ENCODE assay signal across 10 cellular contexts in genomic region chr15:66763186-66764066, GRCh38.
A peak's percentile ranks its signal among the peaks of the same experiment; 100 is the strongest.
DNase-seq lines count a peak whose midpoint lies in the region; ATAC-seq and TF ChIP-seq lines count a peak whose summit lies in the region.
"Had no signal": no experiment of that assay in that cellular context is flagged by ENCODE, and none has a peak within 500 bp of the region (broad histone marks: within the 10 kb centered on the region; RNA-seq: fewer than 3 reads in every experiment).

No MANE protein-coding gene starts in this region.

- H3K4me1 ChIP-seq in SK-N-SH (ENCODE audit: control insufficient read depth in 1 of 2, insufficient read depth in 2 of 2, low read depth in 1 of 2, low read length in 1 of 2) (peaks cover 26 to 58% of the 10 kb centered on the region in 2 experiments), left ventricle myocardium inferior (peaks cover 92% of the 10 kb centered on the region), sigmoid colon (peaks cover 0 to 43% (median 41%) of the 10 kb centered on the region in 4 donors)

- ATAC-seq in HG02970 (IDR thresholded peaks at IDR 0.05; ENCODE audit: low FRiP score, unreplicated experiment) = no peak
- no peak for ATAC-seq in activated T-helper 17 cell treated with anti-CD3 and anti-CD28 coated beads, Interleukin-2, amount 50 U/mL, for 72 hours (replicated peaks)
- ATAC-seq in activated T-cell treated with anti-CD3 and anti-CD28 coated beads, Interleukin-2, amount 50 U/mL, for 4 hours = no peak

- peaks cover 71% of the 10 kb centered on the region for H4K20me1 ChIP-seq in SK-N-SH (ENCODE audit: insufficient read depth)

- no peak for TF ChIP-seq POLR2A in sigmoid colon (IDR thresholded peaks at IDR 0.05)

- H3K9me3 Mint-ChIP-seq in activated T-helper 17 cell treated with anti-CD3 and anti-CD28 coated beads, Interleukin-2, amount 50 U/mL, for 72 hours = no peaks in the 10 kb centered on the region
- no peaks in the 10 kb centered on the region for H3K9me3 Mint-ChIP-seq in activated T-cell treated with anti-CD3 and anti-CD28 coated beads, Interleukin-2, amount 50 U/mL, for 4 hours

- WGBS in SK-N-SH (ENCODE audit: low lambda C conversion rate) = 48% methylated on average over 20 of the region's 23 CpGs
- WGBS in sigmoid colon, 2 donors = 19 to 29% methylated on average over 23 of the region's 23 CpGs

- peaks cover 50% of the 10 kb centered on the region for H3F3A ChIP-seq in SK-N-SH (replicated peaks; ENCODE audit: insufficient read depth)

- TF ChIP-seq EP300 in SK-N-SH (IDR thresholded peaks at IDR 0.05; ENCODE audit: borderline replicate concordance in 1 of 2, low read depth in 1 of 2, low read length in 1 of 2) (no peak), sigmoid colon (IDR thresholded peaks at IDR 0.05) (no peak)

- no peaks in the 10 kb centered on the region for H3K4me1 Mint-ChIP-seq in activated T-helper 17 cell treated with anti-CD3 and anti-CD28 coated beads, Interleukin-2, amount 50 U/mL, for 72 hours
- peaks cover 2% of the 10 kb centered on the region for H3K4me1 Mint-ChIP-seq in activated T-cell treated with anti-CD3 and anti-CD28 coated beads, Interleukin-2, amount 50 U/mL, for 4 hours (ENCODE audit: low read depth)

- CTCF ChIA-PET in SK-N-SH (lab: Yijun Ruan, JAX) = interaction anchor here (0.7 to 5.1 kb wide), 3 partner anchors 10 to 197 kb away, joined by 3 to 27 read pairs (median 3); no protein-coding TSS in a partner anchor

- peak overlapping the region; percentile 39 to 42; a peak in 3 of 4 replicates for H3K27ac ChIP-seq in SK-N-SH (ENCODE audit: low read depth in 2 of 2, low read length in 1 of 2)
- H3K27ac ChIP-seq in left ventricle myocardium inferior (replicated peaks) = peak overlapping the region; percentile 93
- H3K27ac ChIP-seq in sigmoid colon = peak overlapping the region; percentile 32 to 65 (median 44)
- H3K27ac ChIP-seq: SJCRH30 had no signal

- no peak overlapping the region for H3K9ac ChIP-seq in SK-N-SH

- no peaks in the 10 kb centered on the region for H3K27me3 ChIP-seq in SK-N-SH (ENCODE audit: insufficient read depth)
- H3K27me3 ChIP-seq in left ventricle myocardium inferior (ENCODE audit: low read depth) = no peaks in the 10 kb centered on the region
- no peaks in the 10 kb centered on the region for H3K27me3 ChIP-seq in sigmoid colon
- H3K27me3 ChIP-seq: SJCRH30 had no signal

- H3K27me3 Mint-ChIP-seq in activated T-helper 17 cell treated with anti-CD3 and anti-CD28 coated beads, Interleukin-2, amount 50 U/mL, for 72 hours = peaks cover 49% of the 10 kb centered on the region
- peaks cover 50% of the 10 kb centered on the region for H3K27me3 Mint-ChIP-seq in activated T-cell treated with anti-CD3 and anti-CD28 coated beads, Interleukin-2, amount 50 U/mL, for 4 hours (ENCODE audit: low read depth)

- H3K9me3 ChIP-seq in SK-N-SH (no peaks in the 10 kb centered on the region), left ventricle myocardium inferior (replicated peaks) (no peaks in the 10 kb centered on the region), sigmoid colon (no peaks in the 10 kb centered on the region)
- H3K9me3 ChIP-seq: SJCRH30 had no signal

- TF ChIP-seq RAD21 in SK-N-SH (IDR thresholded peaks at IDR 0.05; ENCODE audit: low read length) = no peak

- in situ Hi-C loops in Caki2 (cut with HindIII; ENCODE audit: low pct_unique_long_range_greater_than_20kb, low sequenced_read_pairs) = no loop called here

- H3K36me3 Mint-ChIP-seq in activated T-helper 17 cell treated with anti-CD3 and anti-CD28 coated beads, Interleukin-2, amount 50 U/mL, for 72 hours (ENCODE audit: low read depth) = no peaks in the 10 kb centered on the region
- no peaks in the 10 kb centered on the region for H3K36me3 Mint-ChIP-seq in activated T-cell treated with anti-CD3 and anti-CD28 coated beads, Interleukin-2, amount 50 U/mL, for 4 hours (ENCODE audit: insufficient read depth)

- peak overlapping the region; percentile 35; the same call in 1 of the 2 replicates for H3K4me2 ChIP-seq in SK-N-SH

- H3K4me3 ChIP-seq in SK-N-SH (ENCODE audit: low read depth in 2 of 2, low read length in 1 of 2) (no peak overlapping the region), left ventricle myocardium inferior (peak overlapping the region; percentile 15), sigmoid colon (no peak overlapping the region)
- H3K4me3 ChIP-seq: SJCRH30 had no signal

- H2AFZ ChIP-seq in SK-N-SH (ENCODE audit: low read depth) = no peak overlapping the region

- POLR2A ChIA-PET in SK-N-SH (lab: Yijun Ruan, JAX) = no interaction called here

- no peaks in the 10 kb centered on the region for H3K9me2 ChIP-seq in SK-N-SH

- TF ChIP-seq CTCF in SK-N-SH (IDR thresholded peaks at IDR 0.05) = no peak
- no peak for TF ChIP-seq CTCF in left ventricle myocardium inferior (IDR thresholded peaks at IDR 0.05; ENCODE audit: borderline replicate concordance)
- TF ChIP-seq CTCF in sigmoid colon (IDR thresholded peaks at IDR 0.05) = no peak

- H3K79me2 ChIP-seq in SK-N-SH (ENCODE audit: insufficient read depth) = peaks cover 95% of the 10 kb centered on the region

- no peak overlapping the region for H3K4me3 Mint-ChIP-seq in activated T-helper 17 cell treated with anti-CD3 and anti-CD28 coated beads, Interleukin-2, amount 50 U/mL, for 72 hours
- no peak overlapping the region for H3K4me3 Mint-ChIP-seq in activated T-cell treated with anti-CD3 and anti-CD28 coated beads, Interleukin-2, amount 50 U/mL, for 4 hours

- intact Hi-C loops in left ventricle myocardium inferior (cut with micrococcal nuclease) (no loop called here), sigmoid colon (cut with DNase I) (no loop called here)

- H3K36me3 ChIP-seq in SK-N-SH (replicated peaks in 1 of 2; ENCODE audit: control insufficient read depth in 1 of 2, insufficient read depth in 2 of 2, low read length in 1 of 2) = peaks cover 0 to 10% of the 10 kb centered on the region in 2 experiments
- no peaks in the 10 kb centered on the region for H3K36me3 ChIP-seq in left ventricle myocardium inferior
- no peaks in the 10 kb centered on the region for H3K36me3 ChIP-seq in sigmoid colon
- H3K36me3 ChIP-seq: SJCRH30 had no signal

- DNase-seq in Caki2 (ENCODE audit: low read depth) (peak; percentile 72), SK-N-SH (peak; percentile 55), left ventricle myocardium inferior (peak; percentile 92), sigmoid colon (peak; percentile 87), DMS114 treated with DMSO at 0.1 percent for 48 hours (lab: John Stamatoyannopoulos, UW; ENCODE audit: unreplicated experiment) (no peak)
- DNase-seq in activated T-cell treated with anti-CD3 and anti-CD28 coated beads, Interleukin-2, amount 50 U/mL, for 4 hours = no peak
- DNase-seq: activated effector memory CD4-positive, alpha-beta T cell treated with anti-CD3 and anti-CD28 coated beads, Interleukin-2, amount 50 U/mL, for 16 hours; SJCRH30 had no signal

- no peak overlapping the region for H3K27ac Mint-ChIP-seq in activated T-helper 17 cell treated with anti-CD3 and anti-CD28 coated beads, Interleukin-2, amount 50 U/mL, for 72 hours

TF ChIP-seq in SK-N-SH, 30 proteins besides CTCF, POLR2A, EP300 and RAD21:
- TF ChIP-seq GATA2 (CRISPR knock-in tag; IDR thresholded peaks at IDR 0.05) (peak; percentile 58; the same call in 1 of the 2 replicates), POLR2AphosphoS5 (IDR thresholded peaks at IDR 0.05; ENCODE audit: low read depth, low read length) (no peak), NFIC (IDR thresholded peaks at IDR 0.05; ENCODE audit: borderline replicate concordance) (peak; percentile 33; the same call in 1 of the 2 replicates), YY1 (IDR thresholded peaks at IDR 0.05; ENCODE audit: low read depth) (no peak)

Comparison
In these comparisons a context has a peak if more than half of its experiments do, and no peak if none do; other contexts are left out.
1. DNase-seq: peak in Caki2 (single experiment), SK-N-SH (single experiment), left ventricle myocardium inferior (single experiment) and sigmoid colon (single experiment); none in activated T-cell treated with anti-CD3 and anti-CD28 coated beads, Interleukin-2, amount 50 U/mL, for 4 hours (single experiment) and DMS114 treated with DMSO at 0.1 percent for 48 hours (single experiment).
2. H3K27ac ChIP-seq: peak in every context shown above with its lines; median percentile 93 in left ventricle myocardium inferior; 44 in sigmoid colon; 40 in SK-N-SH.